19 cellular contexts compared by ENCODE assay signal in genomic region chr11:103744496-103745153, GRCh38.
A peak's percentile ranks its signal among the peaks of the same experiment; 100 is the strongest.
DNase-seq lines count a peak whose midpoint lies in the region; ATAC-seq lines count a peak whose summit lies in the region.
"Had no signal": no experiment of that assay in that cellular context is flagged by ENCODE, and none has a peak within 500 bp of the region (broad histone marks: within the 10 kb centered on the region; RNA-seq: fewer than 3 reads in every experiment).

No MANE protein-coding gene starts in this region.

- H3K4me1 Mint-ChIP-seq in stimulated activated naive B cell treated with anti-CD40 and anti-IgM and Interleukin-4, amounts not matched to agents 10 μg/mL and 1 μg/mL and 100 μg/mL, for 72 hours = peaks cover 5 to 7% of the 10 kb centered on the region in 2 donors

- in situ Hi-C loops in ACHN (cut with HindIII; ENCODE audit: low pct_ligation_motif_present, low pct_unique_long_range_greater_than_20kb, low sequenced_read_pairs) = no loop called here

- no peaks in the 10 kb centered on the region for H3K36me3 Mint-ChIP-seq in stimulated activated naive B cell treated with anti-CD40 and anti-IgM and Interleukin-4, amounts not matched to agents 10 μg/mL and 1 μg/mL and 100 μg/mL, for 72 hours
- H3K36me3 Mint-ChIP-seq: neural progenitor cell had no signal

- H3K27me3 Mint-ChIP-seq in stimulated activated naive B cell treated with anti-CD40 and anti-IgM and Interleukin-4, amounts not matched to agents 10 μg/mL and 1 μg/mL and 100 μg/mL, for 72 hours = peaks cover 0 to 9% of the 10 kb centered on the region in 2 donors
- H3K27me3 Mint-ChIP-seq: activated CD4-positive, alpha-beta T cell treated with anti-CD3 and anti-CD28 coated beads for 36 hours had no signal

- ATAC-seq in GM18873 (IDR thresholded peaks at IDR 0.05; ENCODE audit: low FRiP score, unreplicated experiment) = peak; percentile 74
- peak; percentile 47 for ATAC-seq in HG02642 (IDR thresholded peaks at IDR 0.05; ENCODE audit: poor library complexity, unreplicated experiment)
- ATAC-seq in HG03571 (IDR thresholded peaks at IDR 0.05; ENCODE audit: unreplicated experiment) = peak; percentile 72
- peak; percentile 27 to 61 for ATAC-seq in stimulated activated naive B cell treated with anti-CD40 and anti-IgM and Interleukin-4, amounts not matched to agents 10 μg/mL and 1 μg/mL and 100 μg/mL, for 72 hours (replicated peaks)
- no peak for ATAC-seq in HG03520 (IDR thresholded peaks at IDR 0.05; ENCODE audit: unreplicated experiment)
- ATAC-seq: activated CD4-positive, alpha-beta T cell treated with anti-CD3 and anti-CD28 coated beads for 36 hours; stimulated activated naive CD8-positive, alpha-beta T cell treated with anti-CD3 and anti-CD28 coated beads, Interleukin-15, Interleukin-2, amounts not matched to agents 100 U/mL and 50 U/mL, for 24 hours had no signal

- H3K27ac Mint-ChIP-seq in stimulated activated naive B cell treated with anti-CD40 and anti-IgM and Interleukin-4, amounts not matched to agents 10 μg/mL and 1 μg/mL and 100 μg/mL, for 72 hours = no peak overlapping the region
- H3K27ac Mint-ChIP-seq: activated CD4-positive, alpha-beta T cell treated with anti-CD3 and anti-CD28 coated beads for 36 hours; neural progenitor cell had no signal

- no peak for DNase-seq in stimulated activated naive B cell treated with anti-CD40 and anti-IgM and Interleukin-4, amounts not matched to agents 10 μg/mL and 1 μg/mL and 100 μg/mL, for 72 hours
- DNase-seq in SIG-M5 (lab: John Stamatoyannopoulos, UW) (no peak), ACHN (no peak), SIG-M5 treated with dmso at 0.1 percent for 504 hours (lab: John Stamatoyannopoulos, UW; ENCODE audit: unreplicated experiment) (no peak)
- DNase-seq: activated CD4-positive, alpha-beta T cell treated with anti-CD3 and anti-CD28 coated beads for 36 hours; activated CD8-positive, alpha-beta memory T cell treated with anti-CD3 and anti-CD28 coated beads, Interleukin-2, amount 50 U/mL, for 4 hours; activated gamma-delta T cell; amniotic stem cell; hippocampal formation; NCI-H1105 treated with DMSO at 0.1 percent for 48 hours; SJCRH30; stimulated activated CD4-positive, alpha-beta T cell treated with anti-CD3 and anti-CD28 coated beads, Interleukin-12 subunit alpha, Interleukin-12 subunit beta, amount 100 ng/mL, for 4 hours; stimulated activated naive CD8-positive, alpha-beta T cell treated with anti-CD3 and anti-CD28 coated beads, Interleukin-15, Interleukin-2, amounts not matched to agents 100 U/mL and 50 U/mL, for 24 hours; upper lobe of left lung had no signal

- H3K9me3 Mint-ChIP-seq in stimulated activated naive B cell treated with anti-CD40 and anti-IgM and Interleukin-4, amounts not matched to agents 10 μg/mL and 1 μg/mL and 100 μg/mL, for 72 hours = peaks cover 0 to 7% of the 10 kb centered on the region in 2 donors

- H3K4me3 Mint-ChIP-seq in stimulated activated naive B cell treated with anti-CD40 and anti-IgM and Interleukin-4, amounts not matched to agents 10 μg/mL and 1 μg/mL and 100 μg/mL, for 72 hours = no peak overlapping the region
- H3K4me3 Mint-ChIP-seq: activated CD4-positive, alpha-beta T cell treated with anti-CD3 and anti-CD28 coated beads for 36 hours; neural progenitor cell had no signal
